ENCODE assay signal across 8 cellular contexts in genomic region chr4:18479825-18480224, GRCh38.
"Had no signal": no experiment of that assay in that cellular context is flagged by ENCODE, and none has a peak within 500 bp of the region (broad histone marks: within the 10 kb centered on the region; RNA-seq: fewer than 3 reads in every experiment).

No MANE protein-coding gene starts in this region.

- FAIRE-seq: G401.6, GM12878, GM12891, GM12892, GM18507, GM19239 had no signal

- DNase-seq: GDM1, GF-D8 had no signal

- ATAC-seq: GM12878 had no signal

- H3K4me3 ChIP-seq: GM12878 had no signal
